24 cellular contexts compared by ENCODE assay signal in the genomic region with DNA sequence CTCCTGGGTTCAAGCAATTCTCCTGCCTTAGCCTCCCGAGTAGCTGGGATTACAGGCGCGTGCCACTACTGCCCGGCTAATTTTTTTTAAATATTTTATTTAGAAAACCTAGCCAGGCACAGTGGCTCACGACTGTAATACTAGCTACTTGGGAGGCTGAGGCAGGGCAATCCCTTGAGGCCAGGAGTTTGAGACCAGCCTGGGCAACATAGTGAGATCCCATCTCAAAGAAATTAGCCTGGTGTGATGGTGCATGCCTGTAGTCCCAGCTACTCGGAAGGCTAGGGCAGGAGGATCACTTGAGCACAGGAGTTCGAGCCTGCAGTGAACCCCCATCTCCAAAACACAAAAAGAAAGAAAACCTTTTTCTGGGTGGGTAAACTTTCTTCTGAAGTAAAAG.
"Had no signal": no experiment of that assay in that cellular context is flagged by ENCODE, and none has a peak within 500 bp of the region (broad histone marks: within the 10 kb centered on the region; RNA-seq: fewer than 3 reads in every experiment).

No MANE protein-coding gene starts in this region.

- H3K9me3 ChIP-seq: ovary, thoracic aorta, uterus had no signal

- H3K36me3 ChIP-seq: ovary, uterus had no signal

- H3K4me1 ChIP-seq: uterus had no signal

- H3K27me3 ChIP-seq: brain microvascular endothelial cell, ovary, uterus had no signal

- H3K4me3 ChIP-seq: ovary, smooth muscle cell, thoracic aorta, uterus had no signal

- H3K27ac ChIP-seq: brain microvascular endothelial cell, thoracic aorta had no signal

- DNase-seq: activated CD4-positive, alpha-beta memory T cell treated with anti-CD3 and anti-CD28 coated beads, Interleukin-2, amount 10 ng/mL, durations not matched to agents 7 days and 5 days; activated CD4-positive, alpha-beta T cell treated with anti-CD3 and anti-CD28 coated beads for 48 hours; activated CD8-positive, alpha-beta memory T cell treated with anti-CD3 and anti-CD28 coated beads, Interleukin-2, amount 50 U/mL, for 48 hours; activated gamma-delta T cell treated with Interleukin-2 at 50 U/mL for 16 hours; activated naive CD4-positive, alpha-beta T cell treated with anti-CD3 and anti-CD28 coated beads, Interleukin-2, amount 50 U/mL, for 16 hours; activated T-cell treated with anti-CD3 and anti-CD28 coated beads, Interleukin-2, amount 50 U/mL, for 24 hours; amniotic stem cell; brain microvascular endothelial cell; caudate nucleus; head of caudate nucleus; hypothalamus; immature natural killer cell; kidney; mammary epithelial cell; naive thymus-derived CD4-positive, alpha-beta T cell; ovary; retina; stimulated activated CD4-positive, alpha-beta T cell treated with anti-CD3 and anti-CD28 coated beads, Interleukin-15, amount 100 ng/mL, for 24 hours; stimulated activated CD4-positive, alpha-beta T cell treated with anti-CD3 and anti-CD28 coated beads, Interleukin-2, amount 100 ng/mL, for 24 hours; stimulated activated naive CD4-positive, alpha-beta T cell treated with Interleukin-2 at 50 U/mL for 16 hours; T-helper 1 cell; uterus had no signal
